Comparison of ENCODE assay signal across 11 cellular contexts in genomic region chr5:179823937-179824744, GRCh38. TPM values are rescaled to one million over a fixed set of nuclear protein-coding genes. Genes with fewer than 3 reads are reported as not detected.
A peak's percentile ranks its signal among the peaks of the same experiment; 100 is the strongest.
DNase-seq lines count a peak whose midpoint lies in the region; ATAC-seq and TF ChIP-seq lines count a peak whose summit lies in the region.
"Had no signal": no experiment of that assay in that cellular context is flagged by ENCODE, and none has a peak within 500 bp of the region (broad histone marks: within the 10 kb centered on the region; RNA-seq: fewer than 3 reads in every experiment).

No MANE protein-coding gene starts in this region.

- H3K79me2 ChIP-seq in fibroblast of lung (ENCODE audit: control insufficient read depth, insufficient read depth, low read length): peaks cover 63% of the 10 kb centered on the region

- peak overlapping the region; percentile 79 for H3K27ac Mint-ChIP-seq in activated T-cell treated with anti-CD3 and anti-CD28 coated beads, Interleukin-2, amount 50 U/mL, for 72 hours

- no peak for TF ChIP-seq POLR2A in suprapubic skin (IDR thresholded peaks at IDR 0.05)

- H3K4me2 ChIP-seq in fibroblast of lung (ENCODE audit: extremely low read depth, insufficient read depth, low read length): peak overlapping the region; percentile 70

- H3K9ac ChIP-seq in fibroblast of lung (ENCODE audit: insufficient read depth, low read length): no peak overlapping the region

- no peaks in the 10 kb centered on the region for H3K27me3 Mint-ChIP-seq in activated T-cell treated with anti-CD3 and anti-CD28 coated beads, Interleukin-2, amount 50 U/mL, for 72 hours (ENCODE audit: low read depth)

- no peaks in the 10 kb centered on the region for H3K9me3 ChIP-seq in fibroblast of lung (ENCODE audit: control insufficient read depth, insufficient read depth, low read depth, low read length)
- no peaks in the 10 kb centered on the region for H3K9me3 ChIP-seq in suprapubic skin

- H3K36me3 Mint-ChIP-seq in activated T-cell treated with anti-CD3 and anti-CD28 coated beads, Interleukin-2, amount 50 U/mL, for 72 hours (ENCODE audit: insufficient read depth in 2 of 2): peaks cover 21 to 31% of the 10 kb centered on the region in 2 donors

- H3K27me3 ChIP-seq in fibroblast of lung (ENCODE audit: control insufficient read depth, insufficient read depth, low read length) (no peaks in the 10 kb centered on the region), suprapubic skin (no peaks in the 10 kb centered on the region)

- H3K4me3 ChIP-seq in fibroblast of lung (replicated peaks in 1 of 4; ENCODE audit: control extremely low read depth in 1 of 4, insufficient read depth in 1 of 4, low read depth in 3 of 4, low read length in 4 of 4) (peak overlapping the region in 3 of 4 experiments; percentile 22 to 85 (median 33)), suprapubic skin (peak overlapping the region; percentile 98)

- peaks cover 56% of the 10 kb centered on the region for H3K4me1 Mint-ChIP-seq in activated T-cell treated with anti-CD3 and anti-CD28 coated beads, Interleukin-2, amount 50 U/mL, for 72 hours (ENCODE audit: low read depth)

- 86% methylated on average over 11 of the region's 22 CpGs for WGBS in suprapubic skin

- TF ChIP-seq CTCF in fibroblast of lung (conservative IDR thresholded peaks at IDR 0.05 in 1 of 2, IDR thresholded peaks at IDR 0.05 in 1 of 2; ENCODE audit: low read depth in 1 of 2, low read length in 2 of 2) (no peak), suprapubic skin (IDR thresholded peaks at IDR 0.05) (no peak)

- H3K4me1 ChIP-seq in fibroblast of lung (ENCODE audit: control insufficient read depth, extremely low read depth, insufficient read depth, low read length) (peaks cover 29% of the 10 kb centered on the region), suprapubic skin (peaks cover 67% of the 10 kb centered on the region)

- no peak for ATAC-seq in activated T-cell treated with anti-CD3 and anti-CD28 coated beads, Interleukin-2, amount 50 U/mL, for 72 hours (replicated peaks in 1 of 2)
- ATAC-seq: activated CD4-positive, CD25-positive, alpha-beta regulatory T cell treated with anti-CD3 and anti-CD28 coated beads, Interleukin-2, amount 50 U/mL, for 24 hours had no signal

- no peaks in the 10 kb centered on the region for H3K9me3 Mint-ChIP-seq in activated T-cell treated with anti-CD3 and anti-CD28 coated beads, Interleukin-2, amount 50 U/mL, for 72 hours

- peaks cover 8% of the 10 kb centered on the region for H4K20me1 ChIP-seq in fibroblast of lung (ENCODE audit: control insufficient read depth, extremely low read depth, insufficient read depth, low read length)

- H3K36me3 ChIP-seq in fibroblast of lung (ENCODE audit: control insufficient read depth, insufficient read depth, low read length) (peaks cover 48% of the 10 kb centered on the region), suprapubic skin (peaks cover 64% of the 10 kb centered on the region)

- H3K27ac ChIP-seq in fibroblast of lung (ENCODE audit: insufficient read depth, low read length): no peak overlapping the region
- no peak overlapping the region for H3K27ac ChIP-seq in suprapubic skin

- no peak for TF ChIP-seq EP300 in suprapubic skin (IDR thresholded peaks at IDR 0.05)

- peak overlapping the region in 1 of 2 donors; percentile 25 for H3K4me3 Mint-ChIP-seq in activated T-cell treated with anti-CD3 and anti-CD28 coated beads, Interleukin-2, amount 50 U/mL, for 72 hours

- DNase-seq in activated T-cell treated with anti-CD3 and anti-CD28 coated beads, Interleukin-2, amount 50 U/mL, for 72 hours: no peak
- no peak for DNase-seq in activated T-cell treated with anti-CD3 and anti-CD28 coated beads, Interleukin-2, amount 50 U/mL, for 48 hours
- no peak for DNase-seq in fibroblast of lung (ENCODE audit: low read depth in 2 of 2)
- DNase-seq in suprapubic skin (ENCODE audit: low spot score in 2 of 2): no peak
- DNase-seq in LoVo (ENCODE audit: low spot score): no peak
- DNase-seq in mucosa of gallbladder (ENCODE audit: low spot score): no peak
- DNase-seq: ACHN; activated naive CD4-positive, alpha-beta T cell treated with anti-CD3 and anti-CD28 coated beads, Interleukin-2, amount 50 U/mL, for 16 hours; Kasumi-1; NCI-H226 had no signal

- no peak overlapping the region for H2AFZ ChIP-seq in fibroblast of lung (ENCODE audit: low read length)

RNA-seq across cellular contexts. Expression of gene SQSTM1, which starts 3.4 kb away (rescaled TPM):
- total RNA-seq in activated T-cell treated with anti-CD3 and anti-CD28 coated beads, Interleukin-2, amount 50 U/mL, for 72 hours: 100 to 1,000 TPM; 213 to 226 TPM
- total RNA-seq in fibroblast of lung (1,096 and 1,894 TPM in 2 replicates), suprapubic skin (100 to 1,000 TPM; 183 to 282 (median 265) TPM), mucosa of gallbladder (711 TPM)
- 212 and 310 TPM in 2 replicates for polyA plus RNA-seq in fibroblast of lung
- 451 and 724 TPM in 2 replicates for polyA plus RNA-seq in fibroblast of lung (2012)
- 385 and 386 TPM in 2 replicates for polyA minus RNA-seq in fibroblast of lung (ENCODE audit: low replicate concordance)

RNA-seq across cellular contexts. Expression of gene MGAT4B, which starts 17.5 kb away (rescaled TPM):
- total RNA-seq in activated T-cell treated with anti-CD3 and anti-CD28 coated beads, Interleukin-2, amount 50 U/mL, for 72 hours: 100 to 1,000 TPM; 101 to 108 TPM
- total RNA-seq in fibroblast of lung (116 and 157 TPM in 2 replicates), suprapubic skin (100 to 1,000 TPM in 2 of 4 donors, 10 to 100 TPM in 2; 74.5 to 142 (median 97.4) TPM), mucosa of gallbladder (272 TPM)
- 172 and 175 TPM in 2 replicates for polyA plus RNA-seq in fibroblast of lung
- 144 and 153 TPM in 2 replicates for polyA plus RNA-seq in fibroblast of lung (2012)
- 468 and 469 TPM in 2 replicates for polyA minus RNA-seq in fibroblast of lung (ENCODE audit: low replicate concordance)

RNA-seq across cellular contexts. Expression of gene LTC4S, which starts 30.4 kb away (rescaled TPM):
- total RNA-seq in activated T-cell treated with anti-CD3 and anti-CD28 coated beads, Interleukin-2, amount 50 U/mL, for 72 hours: 1 to 10 TPM; 1.5 TPM
- 0.83 and 4.1 TPM in 2 replicates for total RNA-seq in fibroblast of lung
- polyA plus RNA-seq in fibroblast of lung: 0.32 and 0.78 TPM in 2 replicates
- polyA plus RNA-seq in fibroblast of lung (2012): 1.1 and 2.4 TPM in 2 replicates
- polyA minus RNA-seq in fibroblast of lung (ENCODE audit: low replicate concordance): not detected in 2 replicates
- total RNA-seq in suprapubic skin: 1 to 10 TPM; 3.5 to 7.9 (median 4.5) TPM
- total RNA-seq in mucosa of gallbladder: 26.0 TPM

RNA-seq across cellular contexts. Expression of gene MRNIP, which starts 34.5 kb away (rescaled TPM):
- 10 to 100 TPM; 26.4 to 33.3 TPM for total RNA-seq in activated T-cell treated with anti-CD3 and anti-CD28 coated beads, Interleukin-2, amount 50 U/mL, for 72 hours
- total RNA-seq in fibroblast of lung: 15.4 and 21.0 TPM in 2 replicates
- polyA plus RNA-seq in fibroblast of lung: 8.2 and 8.6 TPM in 2 replicates
- polyA plus RNA-seq in fibroblast of lung (2012): 10.8 and 11.9 TPM in 2 replicates
- 1.6 and 6.9 TPM in 2 replicates for polyA minus RNA-seq in fibroblast of lung (ENCODE audit: low replicate concordance)
- total RNA-seq in suprapubic skin: 100 to 1,000 TPM in 1 of 4 donors, 10 to 100 TPM in 3; 11.6 to 102 (median 22.6) TPM
- total RNA-seq in mucosa of gallbladder: 38.6 TPM
